29 cellular contexts compared by ENCODE assay signal in the genomic region with DNA sequence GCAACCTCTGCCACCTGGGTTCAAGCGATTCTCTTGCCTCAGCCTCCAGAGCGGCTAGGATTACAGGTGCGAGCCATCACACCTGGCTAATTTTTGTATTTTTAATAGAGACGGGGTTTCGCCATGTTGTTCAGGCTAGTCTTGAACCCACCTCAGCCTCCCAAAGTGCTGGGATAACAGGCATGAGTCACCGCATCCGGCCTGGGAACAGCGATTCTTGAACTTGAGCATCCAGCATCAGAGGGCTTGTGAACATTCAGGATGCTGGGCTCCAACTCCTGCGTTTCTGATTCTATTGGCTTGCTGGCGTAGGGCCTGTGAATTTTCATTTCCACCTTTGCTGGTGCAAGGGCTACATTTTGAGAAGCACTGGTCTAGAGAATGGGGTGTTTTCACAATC. TPM values are rescaled to one million over a fixed set of nuclear protein-coding genes. Genes with fewer than 3 reads are reported as not detected.
A peak's percentile ranks its signal among the peaks of the same experiment; 100 is the strongest.
DNase-seq lines count a peak whose midpoint lies in the region; ATAC-seq and TF ChIP-seq lines count a peak whose summit lies in the region.
"Had no signal": no experiment of that assay in that cellular context is flagged by ENCODE, and none has a peak within 500 bp of the region (broad histone marks: within the 10 kb centered on the region; RNA-seq: fewer than 3 reads in every experiment).

No MANE protein-coding gene starts in this region.

- H3K4me2 ChIP-seq in fibroblast of lung (ENCODE audit: extremely low read depth, insufficient read depth, low read length) (no peak overlapping the region), neural progenitor cell (no peak overlapping the region)

- ATAC-seq in GM19397 (IDR thresholded peaks at IDR 0.05; ENCODE audit: unreplicated experiment) (no peak), HG03520 (IDR thresholded peaks at IDR 0.05; ENCODE audit: unreplicated experiment) (no peak)
- ATAC-seq: activated CD8-positive, alpha-beta memory T cell treated with anti-CD3 and anti-CD28 coated beads, Interleukin-2, amount 10 ng/mL, durations not matched to agents 7 days and 5 days; activated T-cell treated with anti-CD3 and anti-CD28 coated beads, Interleukin-2, amount 50 U/mL, for 72 hours; stimulated activated naive B cell treated with anti-CD40 and anti-IgM and Interleukin-4, amounts not matched to agents 10 μg/mL and 1 μg/mL and 100 μg/mL, for 72 hours had no signal

- no peak overlapping the region for H3K4me3 Mint-ChIP-seq in neural progenitor cell
- H3K4me3 Mint-ChIP-seq: activated CD4-positive, alpha-beta T cell treated with anti-CD3 and anti-CD28 coated beads, Interleukin-2, amount 10 ng/mL, durations not matched to agents 24 days and 14 days; activated CD8-positive, alpha-beta memory T cell treated with anti-CD3 and anti-CD28 coated beads, Interleukin-2, amount 10 ng/mL, durations not matched to agents 7 days and 5 days; activated naive CD4-positive, alpha-beta T cell treated with anti-CD3 and anti-CD28 coated beads for 36 hours; activated T-cell treated with anti-CD3 and anti-CD28 coated beads, Interleukin-2, amount 50 U/mL, for 72 hours; CD8-positive, alpha-beta memory T cell; endodermal cell; stimulated activated naive B cell treated with anti-CD40 and anti-IgM and Interleukin-4, amounts not matched to agents 10 μg/mL and 1 μg/mL and 100 μg/mL, for 72 hours; T-helper 2 cell treated with Interferon-gamma antibody and Interleukin-4, amounts not matched to agents 5 μg/mL and 100 μg/mL, for 36 hours had no signal

- peaks cover 34% of the 10 kb centered on the region for H3F3A ChIP-seq in neural progenitor cell (ENCODE audit: low read depth)

- no peaks in the 10 kb centered on the region for H3K36me3 Mint-ChIP-seq in neural progenitor cell
- H3K36me3 Mint-ChIP-seq: CD8-positive, alpha-beta memory T cell; stimulated activated naive B cell treated with anti-CD40 and anti-IgM and Interleukin-4, amounts not matched to agents 10 μg/mL and 1 μg/mL and 100 μg/mL, for 72 hours had no signal

- peaks cover 33% of the 10 kb centered on the region for H3K4me1 Mint-ChIP-seq in neural progenitor cell

- H3K9ac ChIP-seq in fibroblast of lung (ENCODE audit: insufficient read depth, low read length) (no peak overlapping the region), neural progenitor cell (no peak overlapping the region)

- peaks cover 7% of the 10 kb centered on the region for H3K27me3 Mint-ChIP-seq in neural progenitor cell (ENCODE audit: insufficient read depth, low read depth)
- H3K27me3 Mint-ChIP-seq: CD8-positive, alpha-beta memory T cell; stimulated activated naive B cell treated with anti-CD40 and anti-IgM and Interleukin-4, amounts not matched to agents 10 μg/mL and 1 μg/mL and 100 μg/mL, for 72 hours had no signal

- intact Hi-C loops in left ventricle myocardium inferior (cut with micrococcal nuclease), result no loop called here
- intact Hi-C loops in cardiac septum (cut with DNase I), result no loop called here

- TF ChIP-seq CTCF in left ventricle myocardium inferior (IDR thresholded peaks at IDR 0.05; ENCODE audit: borderline replicate concordance), result no peak
- TF ChIP-seq CTCF in fibroblast of lung (conservative IDR thresholded peaks at IDR 0.05 in 1 of 2, IDR thresholded peaks at IDR 0.05 in 1 of 2; ENCODE audit: low read depth in 1 of 2, low read length in 2 of 2), result no peak
- TF ChIP-seq CTCF in neural progenitor cell (IDR thresholded peaks at IDR 0.05), result no peak
- no peak for TF ChIP-seq CTCF in coronary artery (IDR thresholded peaks at IDR 0.05)

- H2AFZ ChIP-seq in fibroblast of lung (ENCODE audit: low read length) (no peak overlapping the region), neural progenitor cell (replicated peaks) (no peak overlapping the region)
- H2AFZ ChIP-seq: GM23248 had no signal

- DNase-seq in left ventricle myocardium inferior, result no peak
- no peak for DNase-seq in cardiac septum (ENCODE audit: low spot score)
- DNase-seq in fibroblast of lung (ENCODE audit: low read depth in 2 of 2), result no peak
- no peak for DNase-seq in neural progenitor cell (ENCODE audit: low spot score)
- no peak for DNase-seq in NCI-H2196 treated with DMSO at 0.1 percent for 48 hours (lab: John Stamatoyannopoulos, UW; ENCODE audit: unreplicated experiment)
- no peak for DNase-seq in coronary artery (ENCODE audit: low spot score)
- DNase-seq: activated CD4-positive, alpha-beta T cell treated with anti-CD3 and anti-CD28 coated beads, Interleukin-2, amount 10 ng/mL, durations not matched to agents 24 days and 14 days; activated CD8-positive, alpha-beta memory T cell treated with anti-CD3 and anti-CD28 coated beads, Interleukin-2, amount 10 ng/mL, durations not matched to agents 7 days and 5 days; activated naive CD4-positive, alpha-beta T cell treated with anti-CD3 and anti-CD28 coated beads for 36 hours; activated T-cell treated with anti-CD3 and anti-CD28 coated beads, Interleukin-2, amount 50 U/mL, for 72 hours; AML-193; amygdala; CD8-positive, alpha-beta memory T cell; DMS53; endodermal cell; GM23248; NCI-H1048; NCI-H1694 treated with DMSO at 0.1 percent for 48 hours; occipital lobe; OCI-M1; stimulated activated CD4-positive, alpha-beta T cell treated with anti-CD3 and anti-CD28 coated beads, Interleukin-12 subunit alpha, Interleukin-12 subunit beta, amount 100 ng/mL, for 4 hours; stimulated activated CD4-positive, alpha-beta T cell treated with anti-CD3 and anti-CD28 coated beads, Interleukin-4, amount 100 ng/mL, for 24 hours; stimulated activated naive B cell treated with anti-CD40 and anti-IgM and Interleukin-4, amounts not matched to agents 10 μg/mL and 1 μg/mL and 100 μg/mL, for 72 hours had no signal

- H4K20me1 ChIP-seq in fibroblast of lung (ENCODE audit: control insufficient read depth, extremely low read depth, insufficient read depth, low read length) (no peaks in the 10 kb centered on the region), neural progenitor cell (ENCODE audit: low read depth) (no peaks in the 10 kb centered on the region)

- H3K9me3 ChIP-seq in left ventricle myocardium inferior (replicated peaks) (no peaks in the 10 kb centered on the region), fibroblast of lung (ENCODE audit: control insufficient read depth, insufficient read depth, low read depth, low read length) (no peaks in the 10 kb centered on the region), neural progenitor cell (ENCODE audit: low read depth) (no peaks in the 10 kb centered on the region)
- H3K9me3 ChIP-seq: thoracic aorta had no signal

- H3K27ac Mint-ChIP-seq in neural progenitor cell, result peak overlapping the region; percentile 49
- H3K27ac Mint-ChIP-seq: activated CD4-positive, alpha-beta T cell treated with anti-CD3 and anti-CD28 coated beads, Interleukin-2, amount 10 ng/mL, durations not matched to agents 24 days and 14 days; activated CD8-positive, alpha-beta memory T cell treated with anti-CD3 and anti-CD28 coated beads, Interleukin-2, amount 10 ng/mL, durations not matched to agents 7 days and 5 days; activated naive CD4-positive, alpha-beta T cell treated with anti-CD3 and anti-CD28 coated beads for 36 hours; activated T-cell treated with anti-CD3 and anti-CD28 coated beads, Interleukin-2, amount 50 U/mL, for 72 hours; CD8-positive, alpha-beta memory T cell; endodermal cell; stimulated activated naive B cell treated with anti-CD40 and anti-IgM and Interleukin-4, amounts not matched to agents 10 μg/mL and 1 μg/mL and 100 μg/mL, for 72 hours; T-helper 2 cell treated with Interferon-gamma antibody and Interleukin-4, amounts not matched to agents 5 μg/mL and 100 μg/mL, for 36 hours had no signal

- H3K9me3 Mint-ChIP-seq in neural progenitor cell, result peaks cover 4% of the 10 kb centered on the region
- H3K9me3 Mint-ChIP-seq: activated CD4-positive, alpha-beta T cell treated with anti-CD3 and anti-CD28 coated beads, Interleukin-2, amount 10 ng/mL, durations not matched to agents 24 days and 14 days; activated naive CD4-positive, alpha-beta T cell treated with anti-CD3 and anti-CD28 coated beads for 36 hours; activated T-cell treated with anti-CD3 and anti-CD28 coated beads, Interleukin-2, amount 50 U/mL, for 72 hours; CD8-positive, alpha-beta memory T cell; endodermal cell; stimulated activated naive B cell treated with anti-CD40 and anti-IgM and Interleukin-4, amounts not matched to agents 10 μg/mL and 1 μg/mL and 100 μg/mL, for 72 hours; T-helper 2 cell treated with Interferon-gamma antibody and Interleukin-4, amounts not matched to agents 5 μg/mL and 100 μg/mL, for 36 hours had no signal

- H3K4me1 ChIP-seq in left ventricle myocardium inferior (peaks cover 8% of the 10 kb centered on the region), fibroblast of lung (ENCODE audit: control insufficient read depth, extremely low read depth, insufficient read depth, low read length) (peaks cover 13% of the 10 kb centered on the region), neural progenitor cell (peaks cover 29% of the 10 kb centered on the region)

- no peak overlapping the region for H3K4me3 ChIP-seq in left ventricle myocardium inferior
- no peak overlapping the region for H3K4me3 ChIP-seq in fibroblast of lung (replicated peaks in 1 of 4; ENCODE audit: control extremely low read depth in 1 of 4, insufficient read depth in 1 of 4, low read depth in 3 of 4, low read length in 4 of 4)
- no peak overlapping the region for H3K4me3 ChIP-seq in neural progenitor cell
- no peak overlapping the region for H3K4me3 ChIP-seq in coronary artery
- H3K4me3 ChIP-seq: GM23248, thoracic aorta had no signal

- H3K36me3 ChIP-seq in left ventricle myocardium inferior (no peaks in the 10 kb centered on the region), fibroblast of lung (ENCODE audit: control insufficient read depth, insufficient read depth, low read length) (no peaks in the 10 kb centered on the region), neural progenitor cell (no peaks in the 10 kb centered on the region)
- H3K36me3 ChIP-seq: thoracic aorta had no signal

- no peaks in the 10 kb centered on the region for H3K79me2 ChIP-seq in fibroblast of lung (ENCODE audit: control insufficient read depth, insufficient read depth, low read length)
- H3K79me2 ChIP-seq in neural progenitor cell (ENCODE audit: low read depth), result no peaks in the 10 kb centered on the region

- H3K27me3 ChIP-seq in left ventricle myocardium inferior (ENCODE audit: low read depth) (no peaks in the 10 kb centered on the region), fibroblast of lung (ENCODE audit: control insufficient read depth, insufficient read depth, low read length) (no peaks in the 10 kb centered on the region), neural progenitor cell (no peaks in the 10 kb centered on the region)

- H3K27ac ChIP-seq in left ventricle myocardium inferior (replicated peaks), result peak overlapping the region; percentile 87
- peak overlapping the region; percentile 74 for H3K27ac ChIP-seq in fibroblast of lung (ENCODE audit: insufficient read depth, low read length)
- no peak overlapping the region for H3K27ac ChIP-seq in neural progenitor cell
- peak overlapping the region in 1 of 2 donors; percentile 33 for H3K27ac ChIP-seq in coronary artery
- H3K27ac ChIP-seq: 22Rv1, VCaP had no signal

RNA-seq across cellular contexts. Expression of gene PIM1, which starts 24.5 kb away (rescaled TPM):
- total RNA-seq in left ventricle myocardium inferior (28.9 TPM), cardiac septum (16.6 TPM), fibroblast of lung (22.8 and 25.7 TPM in 2 replicates), neural progenitor cell (ENCODE audit: low replicate concordance) (9.1 and 18.9 TPM in 2 replicates)
- polyA plus RNA-seq in fibroblast of lung, result 13.4 and 13.8 TPM in 2 replicates
- 16.7 and 20.5 TPM in 2 replicates for polyA plus RNA-seq in fibroblast of lung (2012)
- polyA minus RNA-seq in fibroblast of lung (ENCODE audit: low replicate concordance), result 31.2 and 45.0 TPM in 2 replicates
